Comparison of ENCODE assay signal across 16 cellular contexts in genomic region chr22:50188356-50188755, GRCh38. TPM values are rescaled to one million over a fixed set of nuclear protein-coding genes. Genes with fewer than 3 reads are reported as not detected.
A peak's percentile ranks its signal among the peaks of the same experiment; 100 is the strongest.
DNase-seq lines count a peak whose midpoint lies in the region; ATAC-seq and TF ChIP-seq lines count a peak whose summit lies in the region.
"Had no signal": no experiment of that assay in that cellular context is flagged by ENCODE, and none has a peak within 500 bp of the region (broad histone marks: within the 10 kb centered on the region; RNA-seq: fewer than 3 reads in every experiment).

No MANE protein-coding gene starts in this region.

- no peak for DNase-seq in CD4-positive, CD25-positive, alpha-beta regulatory T cell
- DNase-seq in right lobe of liver (peak in 2 of 3 donors; percentile 22 to 55), trophoblast cell (no peak), HUDEP-2 (lab: John Stamatoyannopoulos, UW; ENCODE audit: unreplicated experiment in 76 of 76) (no peak), A172 (ENCODE audit: low spot score) (no peak)
- DNase-seq: COR-L47, glutamatergic neuron, GM23248, IMR-90, NCI-H1105 treated with DMSO at 0.1 percent for 48 hours, NCI-H345, PC-9, SW 1271 had no signal

- H3K14ac ChIP-seq in trophoblast cell (ENCODE audit: low read length) = no peak overlapping the region

- H3K79me2 ChIP-seq in SU-DHL-6 (ENCODE audit: insufficient read depth, low read length) (peaks cover 33% of the 10 kb centered on the region), trophoblast cell (ENCODE audit: control insufficient read depth, insufficient read depth, low read length, poor library complexity) (peaks cover 20% of the 10 kb centered on the region)

- ATAC-seq in CD4-positive, CD25-positive, alpha-beta regulatory T cell (ENCODE audit: low read depth in 2 of 2) = no peak
- ATAC-seq in right lobe of liver = no peak

- peaks cover 5% of the 10 kb centered on the region for H3K36me3 Mint-ChIP-seq in CD4-positive, CD25-positive, alpha-beta regulatory T cell

- H4K12ac ChIP-seq in trophoblast cell (ENCODE audit: low read depth, low read length) = no peak overlapping the region

- H3K27ac Mint-ChIP-seq in CD4-positive, CD25-positive, alpha-beta regulatory T cell = peak overlapping the region; percentile 4 to 99 (median 26)

- no peak overlapping the region for H3K23ac ChIP-seq in trophoblast cell (ENCODE audit: low read length)

- H3K4me3 Mint-ChIP-seq in CD4-positive, CD25-positive, alpha-beta regulatory T cell = peak overlapping the region; percentile 16 to 100 (median 84)

- no peaks in the 10 kb centered on the region for H3K9me2 ChIP-seq in SU-DHL-6 (replicated peaks; ENCODE audit: insufficient read depth, low read length)

- H3F3A ChIP-seq in SU-DHL-6 (ENCODE audit: insufficient read depth) = peaks cover 64% of the 10 kb centered on the region

- no peak overlapping the region for H2BK120ac ChIP-seq in trophoblast cell (ENCODE audit: insufficient read depth, low read length, poor library complexity)

- no peaks in the 10 kb centered on the region for H3K27me3 Mint-ChIP-seq in CD4-positive, CD25-positive, alpha-beta regulatory T cell

- no peak overlapping the region for H3K18ac ChIP-seq in trophoblast cell (ENCODE audit: low read length)

- H4K8ac ChIP-seq in trophoblast cell (ENCODE audit: low read depth, low read length) = no peak overlapping the region

- 97% methylated on average over 11 of the region's 11 CpGs for WGBS in right lobe of liver (ENCODE audit: insufficient coverage, low coverage, low lambda C conversion rate, missing lambda C conversion rate)
- WGBS in trophoblast cell (ENCODE audit: extremely low coverage, insufficient coverage, insufficient read length) = no CpG with 5 or more reads among the region's 11 CpGs

- no peak overlapping the region for H2BK5ac ChIP-seq in trophoblast cell (ENCODE audit: low read depth, low read length, poor library complexity)

- H3K4me2 ChIP-seq in BLaER1 (peak overlapping the region; percentile 98), SU-DHL-6 (ENCODE audit: low read depth, low read length, poor library complexity, severe bottlenecking) (peak overlapping the region; percentile 81), trophoblast cell (ENCODE audit: low read length) (no peak overlapping the region)

- no peak overlapping the region for H3K4ac ChIP-seq in trophoblast cell (ENCODE audit: low read depth, low read length)

- no peak overlapping the region for H4K91ac ChIP-seq in trophoblast cell (ENCODE audit: low read depth, low read length)

- H3K9me3 ChIP-seq in BLaER1 = no peaks in the 10 kb centered on the region
- no peaks in the 10 kb centered on the region for H3K9me3 ChIP-seq in CD4-positive, CD25-positive, alpha-beta regulatory T cell (ENCODE audit: control insufficient read depth in 2 of 2, low read length in 2 of 2)
- no peaks in the 10 kb centered on the region for H3K9me3 ChIP-seq in SU-DHL-6 (ENCODE audit: insufficient read depth, low read length)
- H3K9me3 ChIP-seq in right lobe of liver = no peaks in the 10 kb centered on the region
- no peaks in the 10 kb centered on the region for H3K9me3 ChIP-seq in trophoblast cell (ENCODE audit: insufficient read depth, low read depth, low read length)

- H2BK12ac ChIP-seq in trophoblast cell (ENCODE audit: low read length) = no peak overlapping the region

- peaks cover 10% of the 10 kb centered on the region for H3K36me3 ChIP-seq in BLaER1
- no peaks in the 10 kb centered on the region for H3K36me3 ChIP-seq in CD4-positive, CD25-positive, alpha-beta regulatory T cell (ENCODE audit: control insufficient read depth, insufficient read depth, low read length)
- no peaks in the 10 kb centered on the region for H3K36me3 ChIP-seq in SU-DHL-6 (ENCODE audit: low read length)
- H3K36me3 ChIP-seq in right lobe of liver = no peaks in the 10 kb centered on the region
- peaks cover 5 to 13% of the 10 kb centered on the region in 2 experiments for H3K36me3 ChIP-seq in trophoblast cell (ENCODE audit: control insufficient read depth in 1 of 2, insufficient read depth in 2 of 2, low read length in 2 of 2)

- H2AK5ac ChIP-seq in trophoblast cell (ENCODE audit: low read length) = no peak overlapping the region

- intact Hi-C loops in right lobe of liver (cut with DNase I) = no loop called here

- no peaks in the 10 kb centered on the region for H3K9me3 Mint-ChIP-seq in CD4-positive, CD25-positive, alpha-beta regulatory T cell

- H4K20me1 ChIP-seq in BLaER1 (peaks cover 39% of the 10 kb centered on the region), SU-DHL-6 (ENCODE audit: low read depth, low read length) (no peaks in the 10 kb centered on the region)

- peak overlapping the region; percentile 99 for H3K27ac ChIP-seq in BLaER1
- peak overlapping the region; percentile 97 for H3K27ac ChIP-seq in CD4-positive, CD25-positive, alpha-beta regulatory T cell (ENCODE audit: insufficient read depth, low read length, poor library complexity, severe bottlenecking)
- peak overlapping the region; percentile 99 for H3K27ac ChIP-seq in SU-DHL-6 (ENCODE audit: low read depth, low read length)
- no peak overlapping the region for H3K27ac ChIP-seq in right lobe of liver
- no peak overlapping the region for H3K27ac ChIP-seq in trophoblast cell (ENCODE audit: low read depth, low read length)
- H3K27ac ChIP-seq: epithelial cell of prostate, GM23248, PC-9 had no signal

- TF ChIP-seq CTCF in SU-DHL-6 (IDR thresholded peaks at IDR 0.05; ENCODE audit: insufficient read depth, low read length, poor library complexity, severe bottlenecking) (no peak), right lobe of liver (IDR thresholded peaks at IDR 0.05) (no peak)

- H3K27me3 ChIP-seq in BLaER1 (peaks cover 21% of the 10 kb centered on the region), SU-DHL-6 (ENCODE audit: low read length) (no peaks in the 10 kb centered on the region), right lobe of liver (no peaks in the 10 kb centered on the region), trophoblast cell (ENCODE audit: insufficient read depth, low read length) (no peaks in the 10 kb centered on the region)
- H3K27me3 ChIP-seq in CD4-positive, CD25-positive, alpha-beta regulatory T cell (ENCODE audit: control insufficient read depth, insufficient read depth, low read length) = no peaks in the 10 kb centered on the region

- H3K9ac ChIP-seq in BLaER1 (peak overlapping the region; percentile 99), SU-DHL-6 (ENCODE audit: low read length) (peak overlapping the region; percentile 99), trophoblast cell (ENCODE audit: low read length) (no peak overlapping the region)
- H3K9ac ChIP-seq: GM23248 had no signal

- TF ChIP-seq POLR2A in right lobe of liver (IDR thresholded peaks at IDR 0.05) = no peak

- H2AFZ ChIP-seq in SU-DHL-6 (ENCODE audit: low read depth, low read length, severe bottlenecking) (no peak overlapping the region), trophoblast cell (ENCODE audit: insufficient read depth, low read length, poor library complexity) (no peak overlapping the region)
- H2AFZ ChIP-seq: GM23248, PC-9 had no signal

- H3K4me1 ChIP-seq in BLaER1 (peaks cover 82% of the 10 kb centered on the region), right lobe of liver (peaks cover 0 to 44% (median 11%) of the 10 kb centered on the region in 4 donors), trophoblast cell (ENCODE audit: control insufficient read depth in 1 of 2, insufficient read depth in 2 of 2, low read length in 2 of 2) (peaks cover 50 to 54% of the 10 kb centered on the region in 2 experiments)
- peaks cover 72% of the 10 kb centered on the region for H3K4me1 ChIP-seq in CD4-positive, CD25-positive, alpha-beta regulatory T cell (ENCODE audit: control insufficient read depth, insufficient read depth, low read length, poor library complexity, severe bottlenecking)

- H3K4me1 Mint-ChIP-seq in CD4-positive, CD25-positive, alpha-beta regulatory T cell = peaks cover 4 to 60% (median 17%) of the 10 kb centered on the region in 4 donors

- H3K4me3 ChIP-seq in BLaER1 = peak overlapping the region; percentile 99
- H3K4me3 ChIP-seq in CD4-positive, CD25-positive, alpha-beta regulatory T cell (ENCODE audit: low read depth, low read length) = no peak overlapping the region
- peak overlapping the region; percentile 49 for H3K4me3 ChIP-seq in SU-DHL-6 (ENCODE audit: insufficient read depth, low read length, poor library complexity, severe bottlenecking)
- H3K4me3 ChIP-seq in right lobe of liver = no peak overlapping the region
- H3K4me3 ChIP-seq in trophoblast cell (ENCODE audit: low read depth, low read length) = no peak overlapping the region
- H3K4me3 ChIP-seq: GM23248, PC-9 had no signal

- peaks cover 25% of the 10 kb centered on the region for H3K79me1 ChIP-seq in trophoblast cell (ENCODE audit: low read length)

RNA-seq across cellular contexts. Expression of gene TRABD, which starts 2.6 kb away (rescaled TPM):
- total RNA-seq in CD4-positive, CD25-positive, alpha-beta regulatory T cell = 115 TPM
- polyA plus RNA-seq in CD4-positive, CD25-positive, alpha-beta regulatory T cell = 10 to 100 TPM; 33.0 to 47.6 (median 38.5) TPM
- total RNA-seq in right lobe of liver = 10 to 100 TPM; 18.9 to 30.2 (median 22.8) TPM
- polyA plus RNA-seq in trophoblast cell (2013) = 43.0 and 44.0 TPM in 2 replicates
- 18.9 and 19.2 TPM in 2 replicates for total RNA-seq in A172 (2014; rRNA removed; shearing (Covaris generic))

RNA-seq across cellular contexts. Expression of gene SELENOO, which starts 12.5 kb away (rescaled TPM):
- 31.9 TPM for total RNA-seq in CD4-positive, CD25-positive, alpha-beta regulatory T cell
- polyA plus RNA-seq in CD4-positive, CD25-positive, alpha-beta regulatory T cell = 1 to 10 TPM; 1.8 to 6.5 (median 3.3) TPM
- total RNA-seq in right lobe of liver = 10 to 100 TPM; 51.1 to 67.8 (median 59.2) TPM
- 13.6 and 13.8 TPM in 2 replicates for polyA plus RNA-seq in trophoblast cell (2013)
- 8.0 and 9.5 TPM in 2 replicates for total RNA-seq in A172 (2014; rRNA removed; shearing (Covaris generic))

RNA-seq across cellular contexts. Expression of gene PANX2, which starts 17.8 kb away (rescaled TPM):
- total RNA-seq in CD4-positive, CD25-positive, alpha-beta regulatory T cell = not detected
- not detected for polyA plus RNA-seq in CD4-positive, CD25-positive, alpha-beta regulatory T cell
- 10 to 100 TPM in 1 of 6 experiments, 1 to 10 TPM in 5; 3.9 to 12.3 (median 7.2) TPM for total RNA-seq in right lobe of liver
- polyA plus RNA-seq in trophoblast cell (2013) = 4.0 TPM in 2 replicates
- 1.4 and 1.5 TPM in 2 replicates for total RNA-seq in A172 (2014; rRNA removed; shearing (Covaris generic))
- total RNA-seq: GM23248 had no signal

RNA-seq across cellular contexts. Expression of gene TUBGCP6, which starts 56.5 kb away (rescaled TPM):
- total RNA-seq in CD4-positive, CD25-positive, alpha-beta regulatory T cell = 132 TPM
- polyA plus RNA-seq in CD4-positive, CD25-positive, alpha-beta regulatory T cell = 10 to 100 TPM; 14.0 to 16.3 (median 14.2) TPM
- 10 to 100 TPM; 10.4 to 22.6 (median 14.6) TPM for total RNA-seq in right lobe of liver
- 9.8 and 10.1 TPM in 2 replicates for polyA plus RNA-seq in trophoblast cell (2013)
- 8.9 and 10.6 TPM in 2 replicates for total RNA-seq in A172 (2014; rRNA removed; shearing (Covaris generic))

Comparison
In these comparisons a context has a peak if more than half of its experiments do, and no peak if none do; other contexts are left out.
1. H3K27ac ChIP-seq: peak in BLaER1 (single experiment), CD4-positive, CD25-positive, alpha-beta regulatory T cell (single experiment) and SU-DHL-6 (single experiment); none in right lobe of liver (0 of 3) and trophoblast cell (single experiment).
2. H3K4me3 ChIP-seq: peak in BLaER1 (single experiment) and SU-DHL-6 (single experiment); none in CD4-positive, CD25-positive, alpha-beta regulatory T cell (single experiment), right lobe of liver (0 of 3) and trophoblast cell (single experiment).
3. DNase-seq: peak in right lobe of liver (2 of 3); none in CD4-positive, CD25-positive, alpha-beta regulatory T cell (0 of 3), trophoblast cell (0 of 2), HUDEP-2 (0 of 76) and A172 (single experiment).